Comparison of ENCODE assay signal across 6 cellular contexts in the genomic region with DNA sequence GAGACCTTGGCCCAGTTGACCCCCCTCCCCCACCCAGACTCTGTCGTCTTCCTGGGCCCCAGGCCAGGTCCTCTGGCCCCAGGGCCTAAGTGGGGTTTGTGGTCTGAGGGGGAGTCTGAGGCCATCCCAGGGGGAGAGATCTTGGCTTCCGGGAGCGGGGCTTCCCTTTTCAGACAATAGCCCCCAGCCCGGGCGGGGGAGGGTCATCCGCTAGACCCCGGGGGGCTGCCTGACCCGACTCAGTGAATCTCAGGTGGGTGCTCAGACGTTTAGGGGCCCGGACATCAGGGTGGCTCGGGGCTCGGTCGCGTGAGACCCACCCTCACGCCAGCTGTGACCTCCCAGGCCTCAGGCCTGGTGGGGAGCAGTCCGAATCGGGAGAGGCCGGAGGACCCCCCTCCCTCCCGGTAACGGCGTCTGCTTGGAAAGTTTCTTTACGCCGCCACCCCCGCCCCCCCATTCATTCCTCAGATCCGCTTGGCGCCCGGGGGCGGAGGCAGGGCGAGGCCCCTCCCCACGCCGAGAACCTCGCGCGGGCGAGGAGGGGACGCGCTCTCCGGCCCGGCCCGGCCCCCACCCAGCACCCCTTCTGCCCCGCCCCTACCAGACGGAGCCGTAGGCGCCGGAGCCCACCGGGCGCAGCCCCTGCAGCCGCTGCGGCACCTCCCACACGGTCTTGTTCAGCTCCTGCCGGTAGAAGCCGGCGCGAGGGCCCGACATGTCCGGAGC. TPM values are rescaled to one million over a fixed set of nuclear protein-coding genes. Genes with fewer than 3 reads are reported as not detected.
DNase-seq lines count a peak whose midpoint lies in the region; TF ChIP-seq lines count a peak whose summit lies in the region.

No MANE protein-coding gene starts in this region.

- peaks cover 0 to 27% (median 7%) of the 10 kb centered on the region in 7 donors for H3K9me3 Mint-ChIP-seq in CD14-positive monocyte

- H3K9ac ChIP-seq in Loucy (ENCODE audit: low read depth, low read length, poor library complexity, severe bottlenecking) = no peak overlapping the region
- H3K9ac ChIP-seq in mucosa of stomach (ENCODE audit: low read length) = peak overlapping the region; percentile 34

- H3K36me3 ChIP-seq in Loucy (ENCODE audit: insufficient read depth, low read length) (no peaks in the 10 kb centered on the region), mucosa of stomach (ENCODE audit: control insufficient read depth, insufficient read depth, low read length) (no peaks in the 10 kb centered on the region)

- peaks cover 40 to 72% (median 60%) of the 10 kb centered on the region in 3 donors for H3K27me3 Mint-ChIP-seq in CD14-positive monocyte (ENCODE audit: low read depth in 3 of 3)

- TF ChIP-seq CTCF in CD14-positive monocyte (IDR thresholded peaks at IDR 0.05) = no peak
- TF ChIP-seq CTCF in Loucy (conservative IDR thresholded peaks at IDR 0.05; ENCODE audit: low read length) = no peak

- DNase-seq in CD14-positive monocyte (ENCODE audit: low spot score) = no peak
- DNase-seq in NOMO-1 treated with dmso at 0.1 percent for 144 hours (lab: John Stamatoyannopoulos, UW; ENCODE audit: unreplicated experiment) = no peak
- DNase-seq in A172 (ENCODE audit: low spot score) = no peak

- no peaks in the 10 kb centered on the region for H3K9me2 ChIP-seq in Loucy (replicated peaks; ENCODE audit: low read depth, low read length)

- H3K4me1 Mint-ChIP-seq in CD14-positive monocyte = peaks cover 23% of the 10 kb centered on the region

- H3K4me2 ChIP-seq in Loucy (ENCODE audit: low read depth, low read length, poor library complexity, severe bottlenecking) = peak overlapping the region; percentile 42

- no peaks in the 10 kb centered on the region for H3K27me3 ChIP-seq in Loucy (ENCODE audit: insufficient read depth, low read length, poor library complexity, severe bottlenecking)
- H3K27me3 ChIP-seq in mucosa of stomach (ENCODE audit: control insufficient read depth, insufficient read depth, low read length) = peaks cover 34% of the 10 kb centered on the region

- no peak overlapping the region for H3K27ac Mint-ChIP-seq in CD14-positive monocyte

- intact Hi-C loops in CD14-positive monocyte (cut with micrococcal nuclease) = no loop called here

- H3K4me1 ChIP-seq in Loucy (ENCODE audit: insufficient read depth, low read length, poor library complexity, severe bottlenecking) (peaks cover 8% of the 10 kb centered on the region), mucosa of stomach (ENCODE audit: control insufficient read depth, insufficient read depth, low read length) (peaks cover 47% of the 10 kb centered on the region)

- peak overlapping the region; percentile 64 to 78 for H3K4me3 Mint-ChIP-seq in CD14-positive monocyte

- peaks cover 12 to 14% of the 10 kb centered on the region in 2 donors for H3K36me3 Mint-ChIP-seq in CD14-positive monocyte

- H3F3A ChIP-seq in Loucy (ENCODE audit: low read depth) = no peaks in the 10 kb centered on the region

- no peaks in the 10 kb centered on the region for H4K20me1 ChIP-seq in Loucy (ENCODE audit: insufficient read depth, low read length, poor library complexity, severe bottlenecking)

- peak overlapping the region; percentile 6 for H3K27ac ChIP-seq in adipose tissue (ENCODE audit: low read depth, low read length)

- no peak overlapping the region for H2AFZ ChIP-seq in Loucy (ENCODE audit: low read length)

- H3K4me3 ChIP-seq in Loucy (ENCODE audit: low read length, poor library complexity, severe bottlenecking) (peak overlapping the region; percentile 48), mucosa of stomach (ENCODE audit: low read length) (no peak overlapping the region)

- H3K9me3 ChIP-seq in Loucy (ENCODE audit: insufficient read depth, low read depth, low read length) = no peaks in the 10 kb centered on the region; the same call in 1 of the 2 replicates
- no peaks in the 10 kb centered on the region for H3K9me3 ChIP-seq in mucosa of stomach (ENCODE audit: control insufficient read depth, low read length)

- WGBS in adipose tissue, 3 donors = 2 to 9% (median 7%) methylated on average over 28 to 56 of the region's 56 CpGs

- no peaks in the 10 kb centered on the region for H3K79me2 ChIP-seq in Loucy (ENCODE audit: insufficient read depth, low read length)

RNA-seq across cellular contexts. Expression of gene MAPK11, which starts 0.4 kb away (rescaled TPM):
- polyA plus RNA-seq in CD14-positive monocyte = not detected
- polyA plus RNA-seq in adipose tissue = 10 to 100 TPM in 2 of 3 donors, 1 to 10 TPM in 1; 7.9 to 47.1 (median 46.4) TPM
- total RNA-seq in A172 (2014; rRNA removed; shearing (Covaris generic)) = 13.4 and 15.4 TPM in 2 replicates

RNA-seq across cellular contexts. Expression of gene MAPK12, which starts 8.3 kb away (rescaled TPM):
- polyA plus RNA-seq in CD14-positive monocyte = under 1 TPM; 0.06 to 0.13 TPM
- 10 to 100 TPM in 2 of 3 donors, 1 to 10 TPM in 1; 4.7 to 17.6 (median 15.7) TPM for polyA plus RNA-seq in adipose tissue
- total RNA-seq in A172 (2014; rRNA removed; shearing (Covaris generic)) = 31.4 and 32.2 TPM in 2 replicates

RNA-seq across cellular contexts. Expression of gene HDAC10, which starts 18.7 kb away (rescaled TPM):
- 10 to 100 TPM in 1 of 2 donors, 1 to 10 TPM in 1; 9.2 to 13.7 TPM for polyA plus RNA-seq in CD14-positive monocyte
- polyA plus RNA-seq in adipose tissue = 10 to 100 TPM; 23.7 to 30.9 (median 24.0) TPM
- total RNA-seq in A172 (2014; rRNA removed; shearing (Covaris generic)) = 11.4 and 12.6 TPM in 2 replicates

RNA-seq across cellular contexts. Expression of gene TUBGCP6, which starts 24.9 kb away (rescaled TPM):
- polyA plus RNA-seq in CD14-positive monocyte (1 to 10 TPM; 3.7 to 4.3 TPM), adipose tissue (10 to 100 TPM; 30.9 to 33.9 (median 32.4) TPM)
- total RNA-seq in A172 (2014; rRNA removed; shearing (Covaris generic)) = 8.9 and 10.6 TPM in 2 replicates

RNA-seq across cellular contexts. Expression of gene PLXNB2, which starts 37.7 kb away (rescaled TPM):
- 10 to 100 TPM; 38.2 to 70.5 TPM for polyA plus RNA-seq in CD14-positive monocyte
- 10 to 100 TPM; 41.6 to 80.4 (median 67.8) TPM for polyA plus RNA-seq in adipose tissue
- total RNA-seq in A172 (2014; rRNA removed; shearing (Covaris generic)) = 64.9 and 65.0 TPM in 2 replicates

Comparison
In these comparisons a context has a peak if more than half of its experiments do, and no peak if none do; other contexts are left out.
1. RNA of gene MAPK11, which starts 0.4 kb away (polyA plus RNA-seq): 7.9 to 47.1 TPM in adipose tissue; not detected in CD14-positive monocyte; every median in the first group is over 4 times any median in the second.
2. RNA of gene MAPK12, which starts 8.3 kb away (polyA plus RNA-seq): 4.7 to 17.6 TPM in adipose tissue; 0.06 to 0.13 TPM in CD14-positive monocyte; every median in the first group is over 4 times any median in the second.